Comparison of ENCODE assay signal across 1 cellular context in genomic region chr17:40417609-40418427, GRCh38.
TF ChIP-seq lines count a peak whose summit lies in the region.

A gene with protein sequence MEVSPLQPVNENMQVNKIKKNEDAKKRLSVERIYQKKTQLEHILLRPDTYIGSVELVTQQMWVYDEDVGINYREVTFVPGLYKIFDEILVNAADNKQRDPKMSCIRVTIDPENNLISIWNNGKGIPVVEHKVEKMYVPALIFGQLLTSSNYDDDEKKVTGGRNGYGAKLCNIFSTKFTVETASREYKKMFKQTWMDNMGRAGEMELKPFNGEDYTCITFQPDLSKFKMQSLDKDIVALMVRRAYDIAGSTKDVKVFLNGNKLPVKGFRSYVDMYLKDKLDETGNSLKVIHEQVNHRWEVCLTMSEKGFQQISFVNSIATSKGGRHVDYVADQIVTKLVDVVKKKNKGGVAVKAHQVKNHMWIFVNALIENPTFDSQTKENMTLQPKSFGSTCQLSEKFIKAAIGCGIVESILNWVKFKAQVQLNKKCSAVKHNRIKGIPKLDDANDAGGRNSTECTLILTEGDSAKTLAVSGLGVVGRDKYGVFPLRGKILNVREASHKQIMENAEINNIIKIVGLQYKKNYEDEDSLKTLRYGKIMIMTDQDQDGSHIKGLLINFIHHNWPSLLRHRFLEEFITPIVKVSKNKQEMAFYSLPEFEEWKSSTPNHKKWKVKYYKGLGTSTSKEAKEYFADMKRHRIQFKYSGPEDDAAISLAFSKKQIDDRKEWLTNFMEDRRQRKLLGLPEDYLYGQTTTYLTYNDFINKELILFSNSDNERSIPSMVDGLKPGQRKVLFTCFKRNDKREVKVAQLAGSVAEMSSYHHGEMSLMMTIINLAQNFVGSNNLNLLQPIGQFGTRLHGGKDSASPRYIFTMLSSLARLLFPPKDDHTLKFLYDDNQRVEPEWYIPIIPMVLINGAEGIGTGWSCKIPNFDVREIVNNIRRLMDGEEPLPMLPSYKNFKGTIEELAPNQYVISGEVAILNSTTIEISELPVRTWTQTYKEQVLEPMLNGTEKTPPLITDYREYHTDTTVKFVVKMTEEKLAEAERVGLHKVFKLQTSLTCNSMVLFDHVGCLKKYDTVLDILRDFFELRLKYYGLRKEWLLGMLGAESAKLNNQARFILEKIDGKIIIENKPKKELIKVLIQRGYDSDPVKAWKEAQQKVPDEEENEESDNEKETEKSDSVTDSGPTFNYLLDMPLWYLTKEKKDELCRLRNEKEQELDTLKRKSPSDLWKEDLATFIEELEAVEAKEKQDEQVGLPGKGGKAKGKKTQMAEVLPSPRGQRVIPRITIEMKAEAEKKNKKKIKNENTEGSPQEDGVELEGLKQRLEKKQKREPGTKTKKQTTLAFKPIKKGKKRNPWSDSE (N-terminal part only) (minus strand): TSS chr17:40417896. CDS start chr17:40417791, 105 bp downstream.

TF ChIP-seq in GM12878, 131 proteins besides CTCF, POLR2A, EP300 and RAD21 (continued from another document and continues in another):
- TF ChIP-seq PKNOX1 (IDR thresholded peaks at IDR 0.05) (peak; percentile 100), NFIC (IDR thresholded peaks at IDR 0.05; ENCODE audit: low read depth, low read length) (peak; percentile 62; the same call in 1 of the 2 replicates), ATF2 (IDR thresholded peaks at IDR 0.05; ENCODE audit: low read length) (no peak), HDGF (IDR thresholded peaks at IDR 0.05) (no peak), WRNIP1 (IDR thresholded peaks at IDR 0.05; ENCODE audit: borderline replicate concordance, low read depth, low read length) (no peak), NR2C2 (IDR thresholded peaks at IDR 0.05; ENCODE audit: borderline replicate concordance, control insufficient read depth, insufficient read length, low read depth) (no peak), ZBTB40 (IDR thresholded peaks at IDR 0.05; ENCODE audit: borderline replicate concordance) (peak; percentile 77; the same call in 1 of the 2 replicates), RCOR1 (conservative IDR thresholded peaks at IDR 0.05; ENCODE audit: low read depth, low read length) (no peak), POLR2AphosphoS5 (IDR thresholded peaks at IDR 0.05; ENCODE audit: low read length) (peak; percentile 78), ETV6 (conservative IDR thresholded peaks at IDR 0.05 in 1 of 2, IDR thresholded peaks at IDR 0.05 in 1 of 2; ENCODE audit: borderline replicate concordance in 1 of 2, low read depth in 1 of 2) (no peak), SP1 (IDR thresholded peaks at IDR 0.05; ENCODE audit: low read depth, low read length) (peak; percentile 100), ATF3 (IDR thresholded peaks at IDR 0.05; ENCODE audit: borderline replicate concordance, extremely low read depth, low read depth, low read length) (no peak), SREBF2 (IDR thresholded peaks at IDR 0.05; ENCODE audit: low read length) (peak; percentile 85), SUPT20H (IDR thresholded peaks at IDR 0.05; ENCODE audit: borderline replicate concordance, control insufficient read depth, low read depth, low read length) (no peak), MTA3 (IDR thresholded peaks at IDR 0.05; ENCODE audit: borderline replicate concordance, low read length) (no peak), ESRRA (IDR thresholded peaks at IDR 0.05; ENCODE audit: low read length) (no peak), CHD4 (IDR thresholded peaks at IDR 0.05) (no peak), SMARCA5 (IDR thresholded peaks at IDR 0.05) (no peak), NRF1 (conservative IDR thresholded peaks at IDR 0.05; ENCODE audit: low read depth, low read length) (peak; percentile 1; the same call in 1 of the 2 replicates), STAT1 (conservative IDR thresholded peaks at IDR 0.05) (no peak), FOXK2 (IDR thresholded peaks at IDR 0.05) (no peak), HDAC2 (IDR thresholded peaks at IDR 0.05) (no peak), NFXL1 (IDR thresholded peaks at IDR 0.05; ENCODE audit: borderline replicate concordance) (no peak), ZNF24 (IDR thresholded peaks at IDR 0.05) (no peak), USF2 (IDR thresholded peaks at IDR 0.05; ENCODE audit: borderline replicate concordance, low read depth, low read length) (no peak), IRF5 (IDR thresholded peaks at IDR 0.05; ENCODE audit: borderline replicate concordance) (no peak), SMAD5 (IDR thresholded peaks at IDR 0.05; ENCODE audit: low read depth) (peak; percentile 45; the same call in 1 of the 2 replicates), IRF3 (IDR thresholded peaks at IDR 0.05) (peak; percentile 99), CREB1 (IDR thresholded peaks at IDR 0.05; ENCODE audit: low read depth) (peak; percentile 84), HCFC1 (IDR thresholded peaks at IDR 0.05; ENCODE audit: low read length) (peak; percentile 28; the same call in 1 of the 2 replicates), ATF7 (IDR thresholded peaks at IDR 0.05; ENCODE audit: low read depth) (peak; percentile 69), IKZF1 (conservative IDR thresholded peaks at IDR 0.05) (peak; percentile 67), MYC (IDR thresholded peaks at IDR 0.05; ENCODE audit: insufficient read depth, insufficient read length, insufficient replicate concordance, low read length, severe bottlenecking) (no peak), RFX5 (IDR thresholded peaks at IDR 0.05; ENCODE audit: low read depth, low read length) (peak; percentile 76), BACH1 (IDR thresholded peaks at IDR 0.05; ENCODE audit: borderline replicate concordance) (no peak)
- TF ChIP-seq, protein P1, sequence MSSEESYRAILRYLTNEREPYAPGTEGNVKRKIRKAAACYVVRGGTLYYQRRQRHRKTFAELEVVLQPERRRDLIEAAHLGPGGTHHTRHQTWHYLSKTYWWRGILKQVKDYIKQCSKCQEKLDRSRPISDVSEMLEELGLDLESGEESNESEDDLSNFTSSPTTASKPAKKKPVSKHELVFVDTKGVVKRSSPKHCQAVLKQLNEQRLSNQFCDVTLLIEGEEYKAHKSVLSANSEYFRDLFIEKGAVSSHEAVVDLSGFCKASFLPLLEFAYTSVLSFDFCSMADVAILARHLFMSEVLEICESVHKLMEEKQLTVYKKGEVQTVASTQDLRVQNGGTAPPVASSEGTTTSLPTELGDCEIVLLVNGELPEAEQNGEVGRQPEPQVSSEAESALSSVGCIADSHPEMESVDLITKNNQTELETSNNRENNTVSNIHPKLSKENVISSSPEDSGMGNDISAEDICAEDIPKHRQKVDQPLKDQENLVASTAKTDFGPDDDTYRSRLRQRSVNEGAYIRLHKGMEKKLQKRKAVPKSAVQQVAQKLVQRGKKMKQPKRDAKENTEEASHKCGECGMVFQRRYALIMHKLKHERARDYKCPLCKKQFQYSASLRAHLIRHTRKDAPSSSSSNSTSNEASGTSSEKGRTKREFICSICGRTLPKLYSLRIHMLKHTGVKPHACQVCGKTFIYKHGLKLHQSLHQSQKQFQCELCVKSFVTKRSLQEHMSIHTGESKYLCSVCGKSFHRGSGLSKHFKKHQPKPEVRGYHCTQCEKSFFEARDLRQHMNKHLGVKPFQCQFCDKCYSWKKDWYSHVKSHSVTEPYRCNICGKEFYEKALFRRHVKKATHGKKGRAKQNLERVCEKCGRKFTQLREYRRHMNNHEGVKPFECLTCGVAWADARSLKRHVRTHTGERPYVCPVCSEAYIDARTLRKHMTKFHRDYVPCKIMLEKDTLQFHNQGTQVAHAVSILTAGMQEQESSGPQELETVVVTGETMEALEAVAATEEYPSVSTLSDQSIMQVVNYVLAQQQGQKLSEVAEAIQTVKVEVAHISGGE (CRISPR knock-in tag; IDR thresholded peaks at IDR 0.05) = no peak
- TF ChIP-seq, protein P2, sequence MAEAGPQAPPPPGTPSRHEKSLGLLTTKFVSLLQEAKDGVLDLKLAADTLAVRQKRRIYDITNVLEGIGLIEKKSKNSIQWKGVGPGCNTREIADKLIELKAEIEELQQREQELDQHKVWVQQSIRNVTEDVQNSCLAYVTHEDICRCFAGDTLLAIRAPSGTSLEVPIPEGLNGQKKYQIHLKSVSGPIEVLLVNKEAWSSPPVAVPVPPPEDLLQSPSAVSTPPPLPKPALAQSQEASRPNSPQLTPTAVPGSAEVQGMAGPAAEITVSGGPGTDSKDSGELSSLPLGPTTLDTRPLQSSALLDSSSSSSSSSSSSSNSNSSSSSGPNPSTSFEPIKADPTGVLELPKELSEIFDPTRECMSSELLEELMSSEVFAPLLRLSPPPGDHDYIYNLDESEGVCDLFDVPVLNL (IDR thresholded peaks at IDR 0.05; ENCODE audit: low read depth, low read length) = peak; percentile 92
- TF ChIP-seq, protein P3, sequence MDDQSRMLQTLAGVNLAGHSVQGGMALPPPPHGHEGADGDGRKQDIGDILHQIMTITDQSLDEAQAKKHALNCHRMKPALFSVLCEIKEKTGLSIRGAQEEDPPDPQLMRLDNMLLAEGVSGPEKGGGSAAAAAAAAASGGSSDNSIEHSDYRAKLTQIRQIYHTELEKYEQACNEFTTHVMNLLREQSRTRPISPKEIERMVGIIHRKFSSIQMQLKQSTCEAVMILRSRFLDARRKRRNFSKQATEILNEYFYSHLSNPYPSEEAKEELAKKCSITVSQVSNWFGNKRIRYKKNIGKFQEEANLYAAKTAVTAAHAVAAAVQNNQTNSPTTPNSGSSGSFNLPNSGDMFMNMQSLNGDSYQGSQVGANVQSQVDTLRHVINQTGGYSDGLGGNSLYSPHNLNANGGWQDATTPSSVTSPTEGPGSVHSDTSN (IDR thresholded peaks at IDR 0.05; ENCODE audit: insufficient replicate concordance, low read depth, low read length) = peak; percentile 100
